In the genomic region with DNA sequence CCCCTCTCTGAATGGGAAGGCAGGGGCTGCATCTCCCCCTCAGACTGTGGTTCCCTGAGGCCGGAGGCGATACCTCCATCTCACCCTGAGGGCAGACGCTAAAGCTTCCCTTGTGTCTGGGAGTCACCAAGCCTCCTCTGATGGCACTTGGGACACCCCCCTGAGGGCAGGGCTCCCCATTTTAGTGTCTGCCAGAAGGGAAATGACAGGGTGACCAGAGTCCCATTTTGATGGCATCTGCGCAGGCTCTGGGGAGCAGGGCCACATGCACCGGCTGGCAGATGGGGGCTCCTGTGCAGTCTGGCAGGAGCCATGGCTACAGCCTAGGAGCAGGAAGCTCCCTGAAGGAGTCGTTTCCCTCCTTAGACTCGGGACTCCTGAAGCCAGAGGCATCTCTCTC, we compare ENCODE assay signal across 16 cellular contexts. TPM values are rescaled to one million over a fixed set of nuclear protein-coding genes. Genes with fewer than 3 reads are reported as not detected.
A peak's percentile ranks its signal among the peaks of the same experiment; 100 is the strongest.
DNase-seq lines count a peak whose midpoint lies in the region; ATAC-seq and TF ChIP-seq lines count a peak whose summit lies in the region.
"Had no signal": no experiment of that assay in that cellular context is flagged by ENCODE, and none has a peak within 500 bp of the region (broad histone marks: within the 10 kb centered on the region; RNA-seq: fewer than 3 reads in every experiment).

No MANE protein-coding gene starts in this region.

- H3K4me3 ChIP-seq in Panc1 (ENCODE audit: low read depth in 2 of 2, low read length in 2 of 2) = no peak overlapping the region
- H3K4me3 ChIP-seq: left lung, ovary had no signal

- no peaks in the 10 kb centered on the region for H3K27me3 ChIP-seq in Panc1 (ENCODE audit: control insufficient read depth, insufficient read depth, low read length)
- H3K27me3 ChIP-seq: left lung, ovary had no signal

- TF ChIP-seq CTCF in Panc1 (IDR thresholded peaks at IDR 0.05) = no peak

- CTCF ChIA-PET in Panc1 (lab: Charles Lee) = interaction anchor here (0.6 kb wide), 1 partner anchor 413 kb away, joined by 4 read pairs; no protein-coding TSS in a partner anchor

- intact Hi-C loops in Panc1 (cut with micrococcal nuclease; ENCODE audit: unreplicated experiment) = no loop called here
- intact Hi-C loops in sciatic nerve (cut with DNase I) = no loop called here

- peaks cover 54% of the 10 kb centered on the region for H3K4me1 ChIP-seq in Panc1 (ENCODE audit: control insufficient read depth, insufficient read depth, low read length)

- H3K36me3 ChIP-seq in Panc1 (ENCODE audit: control insufficient read depth, insufficient read depth, low read length) = no peaks in the 10 kb centered on the region
- H3K36me3 ChIP-seq: left lung, ovary had no signal

- DNase-seq in 8988T = peak; percentile 4
- DNase-seq in Panc1 (ENCODE audit: low read depth, low spot score) = no peak
- DNase-seq in epithelial cell of prostate (ENCODE audit: low read depth, low spot score) = no peak
- peak; percentile 46 for DNase-seq in sciatic nerve (ENCODE audit: low spot score)
- DNase-seq in NK-92 (lab: John Stamatoyannopoulos, UW; ENCODE audit: unreplicated experiment) = no peak
- no peak for DNase-seq in NCI-H2196 (lab: John Stamatoyannopoulos, UW; ENCODE audit: unreplicated experiment)
- DNase-seq in DMS79 (lab: John Stamatoyannopoulos, UW) = no peak
- DNase-seq: activated CD4-positive, alpha-beta T cell treated with anti-CD3 and anti-CD28 coated beads, Interleukin-2, amount 50 U/mL, for 48 hours; activated T-cell treated with anti-CD3 and anti-CD28 coated beads, Interleukin-2, amount 50 U/mL, for 24 hours; CD4-positive, CD25-positive, alpha-beta regulatory T cell; DND-41; left lung; NCI-H1105 treated with DMSO at 0.1 percent for 48 hours had no signal

- ATAC-seq in Panc1 (no peak), sciatic nerve (no peak), HG03108 (IDR thresholded peaks at IDR 0.05; ENCODE audit: unreplicated experiment) (no peak)
- ATAC-seq: left lung had no signal

- POLR2A ChIA-PET in Panc1 (lab: Charles Lee) = interaction anchor here (0.7 kb wide), 1 partner anchor 29 kb away, joined by 3 read pairs; no protein-coding TSS in a partner anchor

- BruUV-seq in Panc1 (replicated peaks; lab: Mats Ljungman, UMichigan) = no TSS peak

- H3K27ac ChIP-seq in Panc1 (ENCODE audit: low read length) (peak overlapping the region; percentile 86), epithelial cell of prostate (peak overlapping the region; percentile 100)
- H3K27ac ChIP-seq: ovary had no signal

- in situ Hi-C loops in Panc1 (cut with HindIII; ENCODE audit: low pct_unique_long_range_greater_than_20kb, low sequenced_read_pairs) = no loop called here

- H3K9me3 ChIP-seq in Panc1 (ENCODE audit: control insufficient read depth, insufficient read depth, low read depth, low read length) = no peaks in the 10 kb centered on the region
- H3K9me3 ChIP-seq: left lung, ovary had no signal

RNA-seq across cellular contexts. Expression of gene S100A2, which starts 1.7 kb away (rescaled TPM):
- total RNA-seq in Panc1 (2021; ENCODE audit: unreplicated experiment) = 6.2 TPM
- polyA plus RNA-seq in Panc1 (2012; ENCODE audit: insufficient read length) = 10.7 TPM
- 3.5 TPM for total RNA-seq in sciatic nerve
- total RNA-seq: CD4-positive, CD25-positive, alpha-beta regulatory T cell had no signal
- polyA plus RNA-seq: CD4-positive, CD25-positive, alpha-beta regulatory T cell had no signal

RNA-seq across cellular contexts. Expression of gene S100A3, which starts 14.9 kb away (rescaled TPM):
- total RNA-seq in Panc1 (2021; ENCODE audit: unreplicated experiment) = 12.0 TPM
- 10.0 TPM for polyA plus RNA-seq in Panc1 (2012; ENCODE audit: insufficient read length)
- total RNA-seq in sciatic nerve = not detected
- total RNA-seq: CD4-positive, CD25-positive, alpha-beta regulatory T cell; mucosa of gallbladder had no signal
- polyA plus RNA-seq: CD4-positive, CD25-positive, alpha-beta regulatory T cell had no signal

RNA-seq across cellular contexts. Expression of gene S100A4, which starts 18.4 kb away (rescaled TPM):
- total RNA-seq in Panc1 (2021; ENCODE audit: unreplicated experiment) (773 TPM), sciatic nerve (258 TPM)
- 817 TPM for polyA plus RNA-seq in Panc1 (2012; ENCODE audit: insufficient read length)

RNA-seq across cellular contexts. Expression of gene S100A5, which starts 23.3 kb away (rescaled TPM):
- total RNA-seq in Panc1 (2021; ENCODE audit: unreplicated experiment) (0.72 TPM), sciatic nerve (not detected)
- 1.2 TPM for polyA plus RNA-seq in Panc1 (2012; ENCODE audit: insufficient read length)
- total RNA-seq: mucosa of gallbladder, ovary had no signal
- polyA plus RNA-seq: ovary had no signal

RNA-seq across cellular contexts. Expression of gene S100A6, which starts 28.2 kb away (rescaled TPM):
- total RNA-seq in Panc1 (2021; ENCODE audit: unreplicated experiment) (1,986 TPM), sciatic nerve (1,022 TPM)
- polyA plus RNA-seq in Panc1 (2012; ENCODE audit: insufficient read length) = 6,225 TPM

Comparison
In these comparisons a context has a peak if more than half of its experiments do, and no peak if none do; other contexts are left out.
1. DNase-seq: peak in 8988T (single experiment) and sciatic nerve (single experiment); none in Panc1 (single experiment), epithelial cell of prostate (single experiment), NK-92 (single experiment), NCI-H2196 (single experiment) and DMS79 (single experiment).
2. RNA of gene S100A3, which starts 14.9 kb away (total RNA-seq): 12.0 TPM in Panc1 (single experiment); not detected in sciatic nerve (single experiment); every median in the first group is over 10 times any median in the second.